In the genomic region with DNA sequence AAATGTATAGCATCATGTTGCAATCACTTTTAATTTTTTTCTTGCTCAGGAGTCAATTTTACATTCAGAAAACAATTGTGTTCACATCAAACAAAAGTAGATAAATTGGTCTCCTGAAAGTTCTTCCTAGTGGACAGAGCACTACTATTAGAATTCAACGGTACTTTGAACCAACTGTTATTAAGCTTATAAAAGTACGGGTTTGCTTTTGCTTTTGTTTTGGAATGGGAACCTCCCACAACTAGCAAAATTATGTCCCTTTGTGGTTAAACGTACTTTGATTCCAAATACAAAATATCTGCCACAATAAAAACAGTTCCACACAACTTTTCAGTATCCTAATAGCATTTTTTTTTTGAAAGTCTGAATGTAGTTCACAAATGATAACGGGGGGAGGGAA, we compare ENCODE assay signal across 23 cellular contexts. TPM values are rescaled to one million over a fixed set of nuclear protein-coding genes. Genes with fewer than 3 reads are reported as not detected.
"Had no signal": no experiment of that assay in that cellular context is flagged by ENCODE, and none has a peak within 500 bp of the region (broad histone marks: within the 10 kb centered on the region; RNA-seq: fewer than 3 reads in every experiment).

No MANE protein-coding gene starts in this region.

- H3K27ac ChIP-seq: RWPE1 had no signal

- H3K4me2 ChIP-seq: SK-N-SH had no signal

- H3K9me3 ChIP-seq: SK-N-SH had no signal

- ATAC-seq: HepG2, Panc1 had no signal

- H3K9ac ChIP-seq: SK-N-SH had no signal

- DNase-seq: IMR-90; Karpas-422; KG1; MM.1S; NCI-H1092 treated with DMSO at 0.1 percent for 48 hours; NCI-H1436; NCI-H187; NCI-H2029; NCI-H2081 treated with DMSO at 0.1 percent for 48 hours; NCI-H2171; NCI-H226; NCI-H446; NCI-H510A; NCI-H524 treated with DMSO at 0.1 percent for 48 hours; NCI-H69; NCI-H774; NK-92 treated with Interleukin-12 subunit alpha and Interleukin-12 subunit beta, amount 100 ng/mL, for 24 hours; SHP77; SK-N-SH; SW 1271 had no signal

RNA-seq across cellular contexts. Expression of a gene that starts 8.6 kb away (rescaled TPM):
- total RNA-seq: HepG2 had no signal
- polyA plus RNA-seq: HepG2 had no signal
